ENCODE assay signal across 16 cellular contexts in genomic region chr16:8843296-8843695, GRCh38. TPM values are rescaled to one million over a fixed set of nuclear protein-coding genes. Genes with fewer than 3 reads are reported as not detected.
"Had no signal": no experiment of that assay in that cellular context is flagged by ENCODE, and none has a peak within 500 bp of the region (broad histone marks: within the 10 kb centered on the region; RNA-seq: fewer than 3 reads in every experiment).

No MANE protein-coding gene starts in this region.

RNA-seq across cellular contexts. Expression of gene LITAFD, which starts 38.9 kb away (rescaled TPM):
- total RNA-seq: activated B cell treated with CpG ODN at 0.5 μM for 24 hours; activated CD8-positive, alpha-beta memory T cell treated with anti-CD3 and anti-CD28 coated beads for 36 hours; activated CD8-positive, alpha-beta memory T cell treated with anti-CD3 and anti-CD28 coated beads, Interleukin-2, amount 10 ng/mL, durations not matched to agents 7 days and 5 days; activated CD8-positive, alpha-beta T cell treated with anti-CD3 and anti-CD28 coated beads, Interleukin-2, amount 10 ng/mL, durations not matched to agents 7 days and 5 days; activated naive CD4-positive, alpha-beta T cell treated with anti-CD3 and anti-CD28 coated beads, Interleukin-2, amount 50 U/mL, for 72 hours; activated naive CD8-positive, alpha-beta T cell treated with anti-CD3 and anti-CD28 coated beads, Interleukin-2, amount 10 ng/mL, durations not matched to agents 7 days and 5 days; ascending aorta; breast epithelium; cardiac muscle cell; cerebellum; dermis blood vessel endothelial cell; esophagus muscularis mucosa; fibroblast of lung; frontal cortex; T-helper 1 cell treated with Interleukin-12 subunit alpha and Interleukin-12 subunit beta and Interleukin-4 antibody, amounts not matched to agents 30 ng/mL and 1 ng/mL, for 36 hours; T-helper 2 cell treated with Interferon-gamma antibody and Interleukin-4, amounts not matched to agents 100 ng/mL and 5 ng/mL, for 36 hours had no signal
- polyA plus RNA-seq: fibroblast of lung had no signal
